ENCODE assay signal across 1 cellular context in genomic region chr1:161045749-161046573, GRCh38.
TF ChIP-seq lines count a peak whose summit lies in the region.

A gene with protein sequence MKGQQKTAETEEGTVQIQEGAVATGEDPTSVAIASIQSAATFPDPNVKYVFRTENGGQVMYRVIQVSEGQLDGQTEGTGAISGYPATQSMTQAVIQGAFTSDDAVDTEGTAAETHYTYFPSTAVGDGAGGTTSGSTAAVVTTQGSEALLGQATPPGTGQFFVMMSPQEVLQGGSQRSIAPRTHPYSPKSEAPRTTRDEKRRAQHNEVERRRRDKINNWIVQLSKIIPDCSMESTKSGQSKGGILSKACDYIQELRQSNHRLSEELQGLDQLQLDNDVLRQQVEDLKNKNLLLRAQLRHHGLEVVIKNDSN (minus strand): TSS chr1:161045977. CDS start chr1:161043275, 2,702 bp downstream.

TF ChIP-seq in HepG2, 621 proteins besides CTCF, POLR2A, EP300 and RAD21 (continued from another document and continues in another):
- TF ChIP-seq AFF4 (CRISPR knock-in tag; IDR thresholded peaks at IDR 0.05) (no peak), ZNF746 (CRISPR knock-in tag; IDR thresholded peaks at IDR 0.05) (peak; percentile 68; the same call in 1 of the 2 replicates), PAX8 (CRISPR knock-in tag; IDR thresholded peaks at IDR 0.05; ENCODE audit: borderline replicate concordance) (0 out of 2 replicates have a peak, but pooled peaks have one; percentile 42), ZNF446 (CRISPR knock-in tag; IDR thresholded peaks at IDR 0.05) (no peak), ZNF24 (IDR thresholded peaks at IDR 0.05) (no peak), PAWR (CRISPR knock-in tag; IDR thresholded peaks at IDR 0.05; ENCODE audit: borderline replicate concordance) (no peak), ZNF101 (CRISPR knock-in tag; IDR thresholded peaks at IDR 0.05; ENCODE audit: borderline replicate concordance, low read depth) (no peak), MIER3 (CRISPR knock-in tag; IDR thresholded peaks at IDR 0.05; ENCODE audit: borderline replicate concordance) (no peak), ZNF256 (CRISPR knock-in tag; conservative IDR thresholded peaks at IDR 0.05) (0 out of 2 replicates have a peak, but pooled peaks have one; percentile 19), ZNF629 (CRISPR knock-in tag; conservative IDR thresholded peaks at IDR 0.05) (no peak), ZBTB4 (CRISPR knock-in tag; IDR thresholded peaks at IDR 0.05; ENCODE audit: borderline replicate concordance) (no peak), MTA1 (CRISPR knock-in tag; IDR thresholded peaks at IDR 0.05; ENCODE audit: borderline replicate concordance) (no peak), ZNF570 (CRISPR knock-in tag; IDR thresholded peaks at IDR 0.05; ENCODE audit: borderline replicate concordance) (no peak), KAT2B (IDR thresholded peaks at IDR 0.05; ENCODE audit: borderline replicate concordance, low read depth, low read length) (no peak), KDM1A (CRISPR knock-in tag; IDR thresholded peaks at IDR 0.05) (no peak), ZNF12 (CRISPR knock-in tag; IDR thresholded peaks at IDR 0.05) (peak; percentile 44; the same call in 1 of the 2 replicates), ZNF230 (CRISPR knock-in tag; IDR thresholded peaks at IDR 0.05) (peak; percentile 63; the same call in 1 of the 2 replicates), POLR2G (IDR thresholded peaks at IDR 0.05; ENCODE audit: low read depth, low read length) (peak; percentile 93), KDM3A (CRISPR knock-in tag; IDR thresholded peaks at IDR 0.05; ENCODE audit: low read depth) (no peak), ZNF615 (CRISPR knock-in tag; IDR thresholded peaks at IDR 0.05; ENCODE audit: borderline replicate concordance) (peak; percentile 63; the same call in 1 of the 2 replicates), PHF8 (CRISPR knock-in tag; IDR thresholded peaks at IDR 0.05) (peak; percentile 82), ZNF235 (CRISPR knock-in tag; IDR thresholded peaks at IDR 0.05; ENCODE audit: borderline replicate concordance) (0 out of 2 replicates have a peak, but pooled peaks have one; percentile 30), HOMEZ (CRISPR knock-in tag; IDR thresholded peaks at IDR 0.05; ENCODE audit: low read depth) (peak; percentile 22; the same call in 1 of the 2 replicates), PPARG (CRISPR knock-in tag; conservative IDR thresholded peaks at IDR 0.05) (no peak), REPIN1 (CRISPR knock-in tag; IDR thresholded peaks at IDR 0.05; ENCODE audit: borderline replicate concordance, low read depth) (0 out of 2 replicates have a peak, but pooled peaks have one; percentile 23), ZNF331 (CRISPR knock-in tag; IDR thresholded peaks at IDR 0.05) (no peak), SATB2 (CRISPR knock-in tag; IDR thresholded peaks at IDR 0.05) (no peak), HIVEP1 (CRISPR knock-in tag; IDR thresholded peaks at IDR 0.05) (peak; percentile 66; the same call in 1 of the 2 replicates), ZNF703 (CRISPR knock-in tag; IDR thresholded peaks at IDR 0.05; ENCODE audit: borderline replicate concordance) (no peak), SOX6 (IDR thresholded peaks at IDR 0.05) (no peak), SOX6 (CRISPR knock-in tag; IDR thresholded peaks at IDR 0.05) (peak; percentile 71), ZNF652 (CRISPR knock-in tag; IDR thresholded peaks at IDR 0.05; ENCODE audit: borderline replicate concordance, low read depth) (no peak), HOXA3 (CRISPR knock-in tag; IDR thresholded peaks at IDR 0.05) (peak; percentile 99), ZNF607 (CRISPR knock-in tag; IDR thresholded peaks at IDR 0.05; ENCODE audit: borderline replicate concordance) (no peak), NFE2L1 (CRISPR knock-in tag; IDR thresholded peaks at IDR 0.05; ENCODE audit: borderline replicate concordance) (no peak), HBP1 (CRISPR knock-in tag; IDR thresholded peaks at IDR 0.05; ENCODE audit: low read depth) (no peak), TOE1 (CRISPR knock-in tag; IDR thresholded peaks at IDR 0.05) (no peak), MEIS1 (CRISPR knock-in tag; IDR thresholded peaks at IDR 0.05; ENCODE audit: borderline replicate concordance) (0 out of 2 replicates have a peak, but pooled peaks have one; percentile 71), YY1 (IDR thresholded peaks at IDR 0.05; ENCODE audit: insufficient read depth, insufficient replicate concordance, low read depth, low read length) (peak; percentile 99), ZNF496 (CRISPR knock-in tag; IDR thresholded peaks at IDR 0.05; ENCODE audit: insufficient replicate concordance) (no peak)
- TF ChIP-seq, protein P1, sequence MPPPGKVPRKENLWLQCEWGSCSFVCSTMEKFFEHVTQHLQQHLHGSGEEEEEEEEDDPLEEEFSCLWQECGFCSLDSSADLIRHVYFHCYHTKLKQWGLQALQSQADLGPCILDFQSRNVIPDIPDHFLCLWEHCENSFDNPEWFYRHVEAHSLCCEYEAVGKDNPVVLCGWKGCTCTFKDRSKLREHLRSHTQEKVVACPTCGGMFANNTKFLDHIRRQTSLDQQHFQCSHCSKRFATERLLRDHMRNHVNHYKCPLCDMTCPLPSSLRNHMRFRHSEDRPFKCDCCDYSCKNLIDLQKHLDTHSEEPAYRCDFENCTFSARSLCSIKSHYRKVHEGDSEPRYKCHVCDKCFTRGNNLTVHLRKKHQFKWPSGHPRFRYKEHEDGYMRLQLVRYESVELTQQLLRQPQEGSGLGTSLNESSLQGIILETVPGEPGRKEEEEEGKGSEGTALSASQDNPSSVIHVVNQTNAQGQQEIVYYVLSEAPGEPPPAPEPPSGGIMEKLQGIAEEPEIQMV (CRISPR knock-in tag; IDR thresholded peaks at IDR 0.05; ENCODE audit: low read depth), result no peak
- TF ChIP-seq, protein P2, sequence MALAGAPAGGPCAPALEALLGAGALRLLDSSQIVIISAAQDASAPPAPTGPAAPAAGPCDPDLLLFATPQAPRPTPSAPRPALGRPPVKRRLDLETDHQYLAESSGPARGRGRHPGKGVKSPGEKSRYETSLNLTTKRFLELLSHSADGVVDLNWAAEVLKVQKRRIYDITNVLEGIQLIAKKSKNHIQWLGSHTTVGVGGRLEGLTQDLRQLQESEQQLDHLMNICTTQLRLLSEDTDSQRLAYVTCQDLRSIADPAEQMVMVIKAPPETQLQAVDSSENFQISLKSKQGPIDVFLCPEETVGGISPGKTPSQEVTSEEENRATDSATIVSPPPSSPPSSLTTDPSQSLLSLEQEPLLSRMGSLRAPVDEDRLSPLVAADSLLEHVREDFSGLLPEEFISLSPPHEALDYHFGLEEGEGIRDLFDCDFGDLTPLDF (CRISPR knock-in tag; IDR thresholded peaks at IDR 0.05), result peak; percentile 13; the same call in 1 of the 2 replicates
- TF ChIP-seq, protein P3, sequence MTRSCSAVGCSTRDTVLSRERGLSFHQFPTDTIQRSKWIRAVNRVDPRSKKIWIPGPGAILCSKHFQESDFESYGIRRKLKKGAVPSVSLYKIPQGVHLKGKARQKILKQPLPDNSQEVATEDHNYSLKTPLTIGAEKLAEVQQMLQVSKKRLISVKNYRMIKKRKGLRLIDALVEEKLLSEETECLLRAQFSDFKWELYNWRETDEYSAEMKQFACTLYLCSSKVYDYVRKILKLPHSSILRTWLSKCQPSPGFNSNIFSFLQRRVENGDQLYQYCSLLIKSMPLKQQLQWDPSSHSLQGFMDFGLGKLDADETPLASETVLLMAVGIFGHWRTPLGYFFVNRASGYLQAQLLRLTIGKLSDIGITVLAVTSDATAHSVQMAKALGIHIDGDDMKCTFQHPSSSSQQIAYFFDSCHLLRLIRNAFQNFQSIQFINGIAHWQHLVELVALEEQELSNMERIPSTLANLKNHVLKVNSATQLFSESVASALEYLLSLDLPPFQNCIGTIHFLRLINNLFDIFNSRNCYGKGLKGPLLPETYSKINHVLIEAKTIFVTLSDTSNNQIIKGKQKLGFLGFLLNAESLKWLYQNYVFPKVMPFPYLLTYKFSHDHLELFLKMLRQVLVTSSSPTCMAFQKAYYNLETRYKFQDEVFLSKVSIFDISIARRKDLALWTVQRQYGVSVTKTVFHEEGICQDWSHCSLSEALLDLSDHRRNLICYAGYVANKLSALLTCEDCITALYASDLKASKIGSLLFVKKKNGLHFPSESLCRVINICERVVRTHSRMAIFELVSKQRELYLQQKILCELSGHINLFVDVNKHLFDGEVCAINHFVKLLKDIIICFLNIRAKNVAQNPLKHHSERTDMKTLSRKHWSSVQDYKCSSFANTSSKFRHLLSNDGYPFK (CRISPR knock-in tag; IDR thresholded peaks at IDR 0.05; ENCODE audit: borderline replicate concordance), result peak; percentile 100
- TF ChIP-seq, protein P4, sequence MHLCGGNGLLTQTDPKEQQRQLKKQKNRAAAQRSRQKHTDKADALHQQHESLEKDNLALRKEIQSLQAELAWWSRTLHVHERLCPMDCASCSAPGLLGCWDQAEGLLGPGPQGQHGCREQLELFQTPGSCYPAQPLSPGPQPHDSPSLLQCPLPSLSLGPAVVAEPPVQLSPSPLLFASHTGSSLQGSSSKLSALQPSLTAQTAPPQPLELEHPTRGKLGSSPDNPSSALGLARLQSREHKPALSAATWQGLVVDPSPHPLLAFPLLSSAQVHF (CRISPR knock-in tag; IDR thresholded peaks at IDR 0.05), result no peak
- TF ChIP-seq, protein P5, sequence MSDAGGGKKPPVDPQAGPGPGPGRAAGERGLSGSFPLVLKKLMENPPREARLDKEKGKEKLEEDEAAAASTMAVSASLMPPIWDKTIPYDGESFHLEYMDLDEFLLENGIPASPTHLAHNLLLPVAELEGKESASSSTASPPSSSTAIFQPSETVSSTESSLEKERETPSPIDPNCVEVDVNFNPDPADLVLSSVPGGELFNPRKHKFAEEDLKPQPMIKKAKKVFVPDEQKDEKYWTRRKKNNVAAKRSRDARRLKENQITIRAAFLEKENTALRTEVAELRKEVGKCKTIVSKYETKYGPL (CRISPR knock-in tag; IDR thresholded peaks at IDR 0.05), result no peak
